Comparison of ENCODE assay signal across 1 cellular context in genomic region chr17:40014375-40014980, GRCh38.
TF ChIP-seq lines count a peak whose summit lies in the region.

No MANE protein-coding gene starts in this region.

TF ChIP-seq in HepG2, 621 proteins besides CTCF, POLR2A, EP300 and RAD21 (continued from another document and continues in another):
- TF ChIP-seq KIAA2018 (CRISPR knock-in tag; IDR thresholded peaks at IDR 0.05; ENCODE audit: borderline replicate concordance) (no peak), CREM (IDR thresholded peaks at IDR 0.05) (no peak; the same call in 1 of the 2 replicates), CREM (CRISPR knock-in tag; IDR thresholded peaks at IDR 0.05) (no peak), JDP2 (CRISPR knock-in tag; IDR thresholded peaks at IDR 0.05; ENCODE audit: borderline replicate concordance) (no peak), ZNF30 (CRISPR knock-in tag; IDR thresholded peaks at IDR 0.05) (no peak), IRF1 (CRISPR knock-in tag; IDR thresholded peaks at IDR 0.05; ENCODE audit: low read depth) (no peak), ZNF687 (CRISPR knock-in tag; IDR thresholded peaks at IDR 0.05) (0 out of 2 replicates have a peak, but pooled peaks have one; percentile 28), TIGD3 (CRISPR knock-in tag; IDR thresholded peaks at IDR 0.05; ENCODE audit: borderline replicate concordance) (0 out of 2 replicates have a peak, but pooled peaks have one; percentile 18), SMARCE1 (IDR thresholded peaks at IDR 0.05; ENCODE audit: borderline replicate concordance) (no peak), HOXA3 (CRISPR knock-in tag; IDR thresholded peaks at IDR 0.05) (no peak), ZNF670 (CRISPR knock-in tag; IDR thresholded peaks at IDR 0.05; ENCODE audit: borderline replicate concordance) (no peak), THYN1 (CRISPR knock-in tag; IDR thresholded peaks at IDR 0.05; ENCODE audit: borderline replicate concordance, low read depth) (no peak), FOSL1 (CRISPR knock-in tag; IDR thresholded peaks at IDR 0.05; ENCODE audit: borderline replicate concordance) (peak; percentile 44; the same call in 1 of the 2 replicates), ZNF629 (CRISPR knock-in tag; conservative IDR thresholded peaks at IDR 0.05) (no peak), ZNF12 (CRISPR knock-in tag; IDR thresholded peaks at IDR 0.05) (no peak), ZSCAN12 (CRISPR knock-in tag; IDR thresholded peaks at IDR 0.05) (no peak), SRSF1 (optimal IDR thresholded peaks at IDR 0.05; ENCODE audit: low read depth, low read length) (no peak), DZIP1 (CRISPR knock-in tag; IDR thresholded peaks at IDR 0.05) (no peak), ZNF230 (CRISPR knock-in tag; IDR thresholded peaks at IDR 0.05) (no peak), JUND (CRISPR knock-in tag; IDR thresholded peaks at IDR 0.05) (no peak), CENPX (CRISPR knock-in tag; IDR thresholded peaks at IDR 0.05) (no peak), KLF13 (CRISPR knock-in tag; IDR thresholded peaks at IDR 0.05) (no peak), MBNL3 (CRISPR knock-in tag; conservative IDR thresholded peaks at IDR 0.05) (no peak), UBTF (CRISPR knock-in tag; IDR thresholded peaks at IDR 0.05) (peak; percentile 18; the same call in 1 of the 2 replicates), ZFP62 (CRISPR knock-in tag; IDR thresholded peaks at IDR 0.05) (no peak), PHF20 (CRISPR knock-in tag; IDR thresholded peaks at IDR 0.05) (no peak), FOXK2 (IDR thresholded peaks at IDR 0.05) (no peak), TFDP1 (CRISPR knock-in tag; IDR thresholded peaks at IDR 0.05; ENCODE audit: borderline replicate concordance) (no peak), ZNF24 (IDR thresholded peaks at IDR 0.05) (no peak), PHF8 (CRISPR knock-in tag; IDR thresholded peaks at IDR 0.05) (no peak), NR2F2 (IDR thresholded peaks at IDR 0.05; ENCODE audit: borderline replicate concordance, low read depth) (no peak), CREB3 (CRISPR knock-in tag; IDR thresholded peaks at IDR 0.05) (no peak), ZNF33B (CRISPR knock-in tag; IDR thresholded peaks at IDR 0.05) (no peak), RFX5 (IDR thresholded peaks at IDR 0.05; ENCODE audit: low read depth, low read length) (no peak), MTF2 (CRISPR knock-in tag; IDR thresholded peaks at IDR 0.05; ENCODE audit: borderline replicate concordance) (no peak), TEAD2 (CRISPR knock-in tag; IDR thresholded peaks at IDR 0.05) (no peak), NR0B2 (CRISPR knock-in tag; IDR thresholded peaks at IDR 0.05) (no peak), ZNF282 (IDR thresholded peaks at IDR 0.05; ENCODE audit: partially characterized antibody) (no peak), EHMT2 (IDR thresholded peaks at IDR 0.05; ENCODE audit: borderline replicate concordance, low read depth, low read length) (no peak)
